Comparison of ENCODE assay signal across 26 cellular contexts in genomic region chr1:67299296-67299695, GRCh38. TPM values are rescaled to one million over a fixed set of nuclear protein-coding genes. Genes with fewer than 3 reads are reported as not detected.
"Had no signal": no experiment of that assay in that cellular context is flagged by ENCODE, and none has a peak within 500 bp of the region (broad histone marks: within the 10 kb centered on the region; RNA-seq: fewer than 3 reads in every experiment).

No MANE protein-coding gene starts in this region.

- H3K4me3 ChIP-seq: PC-9 had no signal

- H3K9me3 Mint-ChIP-seq: activated naive CD4-positive, alpha-beta T cell treated with anti-CD3 and anti-CD28 coated beads, Interleukin-2, amount 50 U/mL, for 24 hours; WTC11 had no signal

- H3K27ac ChIP-seq: PC-9 had no signal

- ATAC-seq: activated CD8-positive, alpha-beta T cell treated with anti-CD3 and anti-CD28 coated beads, Interleukin-2, amount 10 ng/mL, durations not matched to agents 7 days and 5 days had no signal

- H3K4me3 Mint-ChIP-seq: activated CD8-positive, alpha-beta T cell treated with anti-CD3 and anti-CD28 coated beads, Interleukin-2, amount 10 ng/mL, durations not matched to agents 7 days and 5 days; activated naive CD4-positive, alpha-beta T cell treated with anti-CD3 and anti-CD28 coated beads, Interleukin-2, amount 50 U/mL, for 24 hours; WTC11 had no signal

- H3K36me3 Mint-ChIP-seq: activated naive CD4-positive, alpha-beta T cell treated with anti-CD3 and anti-CD28 coated beads, Interleukin-2, amount 50 U/mL, for 24 hours; WTC11 had no signal

- DNase-seq: activated CD4-positive, alpha-beta T cell treated with anti-CD3 and anti-CD28 coated beads for 48 hours; activated CD4-positive, alpha-beta T cell treated with anti-CD3 and anti-CD28 coated beads, Interleukin-2, amount 50 U/mL, for 4 hours; activated CD4-positive, CD25-positive, alpha-beta regulatory T cell treated with anti-CD3 and anti-CD28 coated beads, Interleukin-2, amount 50 U/mL, for 72 hours; activated CD8-positive, alpha-beta memory T cell treated with anti-CD3 and anti-CD28 coated beads, Interleukin-2, amount 50 U/mL, for 48 hours; activated CD8-positive, alpha-beta T cell treated with anti-CD3 and anti-CD28 coated beads, Interleukin-2, amount 10 ng/mL, durations not matched to agents 7 days and 5 days; activated effector memory CD4-positive, alpha-beta T cell treated with Interleukin-2 at 50 U/mL for 16 hours; activated naive CD4-positive, alpha-beta T cell; activated T-cell treated with anti-CD3 and anti-CD28 coated beads, Interleukin-2, amount 50 U/mL, for 1 hour; aorta; central memory CD4-positive, alpha-beta T cell; Kasumi-1; MV-4-11; NCI-H1092 treated with DMSO at 0.1 percent for 48 hours; NCI-H1417 treated with DMSO at 0.1 percent for 48 hours; NCI-H1694; NCI-H2029; NCI-H2107; NCI-H2171 treated with DMSO at 0.1 percent for 48 hours; NCI-H345; NCI-H510A treated with DMSO at 0.1 percent for 48 hours; NCI-H69; PC-9; SHP77 treated with DMSO at 0.1 percent for 48 hours had no signal

- H3K27ac Mint-ChIP-seq: activated CD8-positive, alpha-beta T cell treated with anti-CD3 and anti-CD28 coated beads, Interleukin-2, amount 10 ng/mL, durations not matched to agents 7 days and 5 days; WTC11 had no signal

RNA-seq across cellular contexts. Expression of gene IL12RB2, which starts 8.4 kb away (rescaled TPM):
- total RNA-seq: MCF 10A, PC-9 had no signal
